Comparison of ENCODE assay signal across 8 cellular contexts in genomic region chr7:55255501-55256445, GRCh38.
DNase-seq lines count a peak whose midpoint lies in the region; ATAC-seq and TF ChIP-seq lines count a peak whose summit lies in the region.

No MANE protein-coding gene starts in this region.

- H3K9me3 Mint-ChIP-seq in activated CD8-positive, alpha-beta T cell treated with anti-CD3 and anti-CD28 coated beads for 36 hours: no peaks in the 10 kb centered on the region

- peak overlapping the region; percentile 74 for H3K4me3 Mint-ChIP-seq in activated CD8-positive, alpha-beta T cell treated with anti-CD3 and anti-CD28 coated beads for 36 hours

- no peak overlapping the region for H3K4ac ChIP-seq in mesenchymal stem cell (ENCODE audit: low read depth in 1 of 2, low read length in 2 of 2)

- H3K36me3 Mint-ChIP-seq in activated CD8-positive, alpha-beta T cell treated with anti-CD3 and anti-CD28 coated beads for 36 hours (ENCODE audit: low read depth): no peaks in the 10 kb centered on the region

- no peak overlapping the region for H2BK5ac ChIP-seq in mesenchymal stem cell (ENCODE audit: low read depth, low read length, poor library complexity, severe bottlenecking)

- no peak overlapping the region for H3K23ac ChIP-seq in mesenchymal stem cell (ENCODE audit: low read length in 2 of 2)

- no peaks in the 10 kb centered on the region for H3K36me3 ChIP-seq in mesenchymal stem cell (ENCODE audit: control insufficient read depth in 1 of 2, insufficient read depth in 2 of 2, low read depth in 1 of 2, low read length in 2 of 2)

- peaks cover 39% of the 10 kb centered on the region for H3K27me3 Mint-ChIP-seq in activated CD8-positive, alpha-beta T cell treated with anti-CD3 and anti-CD28 coated beads for 36 hours

- H4K8ac ChIP-seq in mesenchymal stem cell (ENCODE audit: low read length): no peak overlapping the region

- H3K14ac ChIP-seq in mesenchymal stem cell (ENCODE audit: low read length in 2 of 2): no peak overlapping the region

- peak overlapping the region; percentile 66 for H3K4me3 ChIP-seq in AG10803 (ENCODE audit: low read length)
- peak overlapping the region; percentile 57 to 89 for H3K4me3 ChIP-seq in mesenchymal stem cell (ENCODE audit: insufficient read depth in 1 of 2, low read depth in 1 of 2, low read length in 2 of 2)

- H3K27me3 ChIP-seq in mesenchymal stem cell (ENCODE audit: control insufficient read depth in 1 of 2, insufficient read depth in 1 of 2, low read length in 2 of 2): peaks cover 6 to 8% of the 10 kb centered on the region in 2 experiments

- TF ChIP-seq CTCF in AG10803 (conservative IDR thresholded peaks at IDR 0.05; ENCODE audit: low read length): peak; percentile 68
- TF ChIP-seq CTCF in activated CD8-positive, alpha-beta T cell treated with anti-CD3 and anti-CD28 coated beads for 36 hours (IDR thresholded peaks at IDR 0.05): no peak

- CTCF ChIA-PET in activated CD8-positive, alpha-beta T cell treated with anti-CD3 and anti-CD28 coated beads for 36 hours (lab: Charles Lee): interaction anchor here (0.6 to 5.6 kb wide), 81 partner anchors 10 to 981 kb away, joined by 3 to 135 read pairs (median 5); partner anchors contain the start of genes EGFR and SEC61G

- H3K4me1 Mint-ChIP-seq in activated CD8-positive, alpha-beta T cell treated with anti-CD3 and anti-CD28 coated beads for 36 hours (ENCODE audit: low read depth): peaks cover 3% of the 10 kb centered on the region

- POLR2A ChIA-PET in activated CD8-positive, alpha-beta T cell treated with anti-CD3 and anti-CD28 coated beads for 36 hours (lab: Charles Lee): interaction anchor here (0.6 to 1.4 kb wide), 3 partner anchors 110 to 497 kb away, joined by 3 to 4 read pairs (median 4); partner anchors contain the start of gene SEC61G

- DNase-seq in AG10803 (ENCODE audit: low read depth) (peak; percentile 71), NCI-H510A (lab: John Stamatoyannopoulos, UW) (peak; percentile 73), mesenchymal stem cell (peak; percentile 79)
- peak; percentile 79 for DNase-seq in activated CD8-positive, alpha-beta T cell treated with anti-CD3 and anti-CD28 coated beads for 36 hours
- DNase-seq in effector CD8-positive, alpha-beta T cell (lab: John Stamatoyannopoulos, UW): peak; percentile 22
- DNase-seq in stimulated activated CD8-positive, alpha-beta memory T cell treated with anti-CD3 and anti-CD28 coated beads, Interleukin-12 subunit alpha, Interleukin-12 subunit beta, amount 100 ng/mL, for 4 hours (ENCODE audit: low read depth): peak; percentile 44

- ATAC-seq in GM18870 (IDR thresholded peaks at IDR 0.05; ENCODE audit: unreplicated experiment): peak; percentile 77
- peak; percentile 85 for ATAC-seq in HG03135 (IDR thresholded peaks at IDR 0.05; ENCODE audit: unreplicated experiment)
- ATAC-seq in activated CD8-positive, alpha-beta T cell treated with anti-CD3 and anti-CD28 coated beads for 36 hours: peak; percentile 93

- peak overlapping the region; percentile 100 for H3K4me2 ChIP-seq in mesenchymal stem cell (ENCODE audit: low read length, poor library complexity, severe bottlenecking)

- H2AK5ac ChIP-seq in mesenchymal stem cell (ENCODE audit: low read length, severe bottlenecking): peak overlapping the region; percentile 69

- no peak overlapping the region for H3K18ac ChIP-seq in mesenchymal stem cell (ENCODE audit: low read depth in 1 of 2, low read length in 2 of 2)

- peaks cover 19% of the 10 kb centered on the region for H3K4me1 ChIP-seq in mesenchymal stem cell (ENCODE audit: control insufficient read depth, insufficient read depth, low read depth, low read length)

- peak overlapping the region; percentile 28 for H3K27ac Mint-ChIP-seq in activated CD8-positive, alpha-beta T cell treated with anti-CD3 and anti-CD28 coated beads for 36 hours

- no peaks in the 10 kb centered on the region for H3K9me3 ChIP-seq in mesenchymal stem cell (ENCODE audit: control insufficient read depth, low read length)

- peak overlapping the region; percentile 84 for H3K9ac ChIP-seq in mesenchymal stem cell (ENCODE audit: low read length)

- H2BK15ac ChIP-seq in mesenchymal stem cell (ENCODE audit: low read depth, poor library complexity, severe bottlenecking): peak overlapping the region; percentile 73

- no peak overlapping the region for H4K91ac ChIP-seq in mesenchymal stem cell (ENCODE audit: low read length)

- H3K27ac ChIP-seq in mesenchymal stem cell (ENCODE audit: low read length, poor library complexity, severe bottlenecking): no peak overlapping the region

- H3K79me1 ChIP-seq in mesenchymal stem cell (replicated peaks; ENCODE audit: low read length, poor library complexity, severe bottlenecking): no peaks in the 10 kb centered on the region

- intact Hi-C loops in activated CD8-positive, alpha-beta T cell treated with anti-CD3 and anti-CD28 coated beads for 36 hours (cut with micrococcal nuclease): loop anchor here (5.0 kb wide), 2 partner anchors 468 to 483 kb away; no protein-coding TSS in a partner anchor

- H2AFZ ChIP-seq in mesenchymal stem cell (ENCODE audit: low read depth, low read length): no peak overlapping the region

- H2BK12ac ChIP-seq in mesenchymal stem cell (ENCODE audit: low read length in 2 of 2): no peak overlapping the region

- H2BK120ac ChIP-seq in mesenchymal stem cell (ENCODE audit: low read depth, low read length): no peak overlapping the region

- whole genome bisulfite sequencing in mesenchymal stem cell: 27% methylated on average over 43 of the region's 43 CpGs

Comparison
In these comparisons a context has a peak if more than half of its experiments do, and no peak if none do; other contexts are left out.
1. DNase-seq: peak in every context shown above with its lines; median percentile 79 in activated CD8-positive, alpha-beta T cell treated with anti-CD3 and anti-CD28 coated beads for 36 hours; 79 in mesenchymal stem cell; 73 in NCI-H510A; 71 in AG10803; 44 in stimulated activated CD8-positive, alpha-beta memory T cell treated with anti-CD3 and anti-CD28 coated beads, Interleukin-12 subunit alpha, Interleukin-12 subunit beta, amount 100 ng/mL, for 4 hours; 22 in effector CD8-positive, alpha-beta T cell.